In the genomic region with DNA sequence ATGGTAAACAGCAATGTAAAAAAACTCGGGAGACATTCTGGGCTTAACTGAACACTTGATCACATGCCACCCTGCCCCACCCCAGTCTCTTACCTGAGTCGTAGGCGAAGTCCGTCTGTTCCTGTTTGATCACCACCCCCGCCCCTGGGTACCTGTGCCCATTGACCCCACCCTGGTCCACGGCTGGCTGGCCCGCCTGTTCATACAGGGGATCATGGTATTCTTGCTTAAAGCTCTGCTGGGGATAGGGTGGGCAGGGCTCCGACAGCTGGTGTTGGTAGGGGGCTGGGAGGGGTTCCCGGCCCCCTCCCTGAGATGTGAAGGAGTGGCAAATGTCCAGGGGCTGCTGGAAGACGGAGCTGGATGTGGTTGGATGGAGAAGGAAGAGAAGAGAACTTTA, we compare ENCODE assay signal across 17 cellular contexts.
"Had no signal": no experiment of that assay in that cellular context is flagged by ENCODE, and none has a peak within 500 bp of the region (broad histone marks: within the 10 kb centered on the region; RNA-seq: fewer than 3 reads in every experiment).

No MANE protein-coding gene starts in this region.

- H3K36me3 Mint-ChIP-seq: activated naive CD4-positive, alpha-beta T cell treated with anti-CD3 and anti-CD28 coated beads, Interleukin-2, amount 10 ng/mL, durations not matched to agents 7 days and 5 days; mesothelial cell of epicardium; natural killer cell treated with Interleukin-12 subunit alpha and Interleukin-12 subunit beta and Interleukin-15 and Interleukin-18, amount 100 ng/mL, for 72 hours had no signal

- H3K9me3 Mint-ChIP-seq: activated naive CD4-positive, alpha-beta T cell treated with anti-CD3 and anti-CD28 coated beads, Interleukin-2, amount 10 ng/mL, durations not matched to agents 7 days and 5 days; mesothelial cell of epicardium; natural killer cell treated with Interleukin-12 subunit alpha and Interleukin-12 subunit beta and Interleukin-15 and Interleukin-18, amount 100 ng/mL, for 72 hours; stimulated activated memory B cell treated with anti-CD40 and anti-IgM and Interleukin-4, amounts not matched to agents 10 μg/mL and 1 μg/mL and 100 μg/mL, for 72 hours had no signal

- H3K9me3 ChIP-seq: left lung, testis had no signal

- DNase-seq: activated CD4-positive, alpha-beta T cell treated with anti-CD3 and anti-CD28 coated beads, Interleukin-2, amount 50 U/mL, for 48 hours; activated effector memory CD4-positive, alpha-beta T cell treated with Interleukin-2 at 50 U/mL for 16 hours; activated naive CD4-positive, alpha-beta T cell treated with anti-CD3 and anti-CD28 coated beads, Interleukin-2, amount 10 ng/mL, durations not matched to agents 7 days and 5 days; activated T-cell treated with anti-CD3 and anti-CD28 coated beads, Interleukin-2, amount 50 U/mL, for 48 hours; amygdala; cerebellar nuclear complex; foreskin keratinocyte; stimulated activated CD4-positive, alpha-beta T cell treated with anti-CD3 and anti-CD28 coated beads, Interleukin-2, amount 100 ng/mL, for 24 hours; T-helper 9 cell; testis had no signal

- H3K27me3 Mint-ChIP-seq: activated naive CD4-positive, alpha-beta T cell treated with anti-CD3 and anti-CD28 coated beads, Interleukin-2, amount 10 ng/mL, durations not matched to agents 7 days and 5 days; natural killer cell treated with Interleukin-12 subunit alpha and Interleukin-12 subunit beta and Interleukin-15 and Interleukin-18, amount 100 ng/mL, for 72 hours; stimulated activated memory B cell treated with anti-CD40 and anti-IgM and Interleukin-4, amounts not matched to agents 10 μg/mL and 1 μg/mL and 100 μg/mL, for 72 hours had no signal

- H3K4me3 ChIP-seq: left lung, lung, testis had no signal

- ATAC-seq: foreskin keratinocyte; left lung; natural killer cell treated with Interleukin-12 subunit alpha and Interleukin-12 subunit beta and Interleukin-15 and Interleukin-18, amount 100 ng/mL, for 72 hours; right cardiac atrium; stimulated activated memory B cell treated with anti-CD40 and anti-IgM and Interleukin-4, amounts not matched to agents 10 μg/mL and 1 μg/mL and 100 μg/mL, for 72 hours had no signal

- H3K4me3 Mint-ChIP-seq: activated naive CD4-positive, alpha-beta T cell treated with anti-CD3 and anti-CD28 coated beads, Interleukin-2, amount 10 ng/mL, durations not matched to agents 7 days and 5 days; mesothelial cell of epicardium; natural killer cell treated with Interleukin-12 subunit alpha and Interleukin-12 subunit beta and Interleukin-15 and Interleukin-18, amount 100 ng/mL, for 72 hours; stimulated activated memory B cell treated with anti-CD40 and anti-IgM and Interleukin-4, amounts not matched to agents 10 μg/mL and 1 μg/mL and 100 μg/mL, for 72 hours had no signal

- H3K27ac Mint-ChIP-seq: activated naive CD4-positive, alpha-beta T cell treated with anti-CD3 and anti-CD28 coated beads, Interleukin-2, amount 10 ng/mL, durations not matched to agents 7 days and 5 days; mesothelial cell of epicardium; natural killer cell treated with Interleukin-12 subunit alpha and Interleukin-12 subunit beta and Interleukin-15 and Interleukin-18, amount 100 ng/mL, for 72 hours; stimulated activated memory B cell treated with anti-CD40 and anti-IgM and Interleukin-4, amounts not matched to agents 10 μg/mL and 1 μg/mL and 100 μg/mL, for 72 hours had no signal

- FAIRE-seq: endometrium had no signal

- H3K27me3 ChIP-seq: foreskin keratinocyte, left lung, testis had no signal

- H3K27ac ChIP-seq: foreskin keratinocyte, left lung, testis had no signal
